In genomic region chr21:41441546-41441945, GRCh38 we compare ENCODE assay signal across 18 cellular contexts. TPM values are rescaled to one million over a fixed set of nuclear protein-coding genes. Genes with fewer than 3 reads are reported as not detected.
DNase-seq lines count a peak whose midpoint lies in the region; ATAC-seq, FAIRE-seq and TF ChIP-seq lines count a peak whose summit lies in the region.
"Had no signal": no experiment of that assay in that cellular context is flagged by ENCODE, and none has a peak within 500 bp of the region (broad histone marks: within the 10 kb centered on the region; RNA-seq: fewer than 3 reads in every experiment).

No MANE protein-coding gene starts in this region.

- no peak overlapping the region for H3K4me3 Mint-ChIP-seq in activated CD8-positive, alpha-beta T cell treated with anti-CD3 and anti-CD28 coated beads, Interleukin-2, amount 10 ng/mL, durations not matched to agents 7 days and 5 days
- H3K4me3 Mint-ChIP-seq in activated CD8-positive, alpha-beta T cell treated with anti-CD3 and anti-CD28 coated beads for 36 hours = no peak overlapping the region
- H3K4me3 Mint-ChIP-seq: CD4-positive, alpha-beta T cell had no signal

- in situ Hi-C loops in GM12878 (cut with MboI) = no loop called here

- TF ChIP-seq POLR2A in GM19099 (IDR thresholded peaks at IDR 0.05; ENCODE audit: extremely low read depth, insufficient read length, low read depth) (peak; percentile 14), GM12878 (IDR thresholded peaks at IDR 0.05; ENCODE audit: low read depth, low read length) (no peak; the same call in none of the 2 replicates), vagina (IDR thresholded peaks at IDR 0.05) (no peak)

- TF ChIP-seq EP300 in GM12878 (IDR thresholded peaks at IDR 0.05; ENCODE audit: borderline replicate concordance in 1 of 2, control insufficient read depth in 1 of 2, low read depth in 2 of 2, low read length in 2 of 2) = no peak

- H3K27ac Mint-ChIP-seq in activated CD8-positive, alpha-beta T cell treated with anti-CD3 and anti-CD28 coated beads, Interleukin-2, amount 10 ng/mL, durations not matched to agents 7 days and 5 days = peak overlapping the region; percentile 25
- H3K27ac Mint-ChIP-seq in activated CD8-positive, alpha-beta T cell treated with anti-CD3 and anti-CD28 coated beads for 36 hours = no peak overlapping the region
- H3K27ac Mint-ChIP-seq: CD4-positive, alpha-beta T cell had no signal

- POLR2A ChIA-PET in activated CD8-positive, alpha-beta T cell treated with anti-CD3 and anti-CD28 coated beads, Interleukin-2, amount 10 ng/mL, durations not matched to agents 7 days and 5 days (lab: Charles Lee) = interaction anchor here (0.7 to 1.4 kb wide), 2 partner anchors 13 to 266 kb away, joined by 3 to 4 read pairs; no protein-coding TSS in a partner anchor
- POLR2A ChIA-PET in activated CD8-positive, alpha-beta T cell treated with anti-CD3 and anti-CD28 coated beads for 36 hours (lab: Charles Lee) = interaction anchor here (0.6 kb wide), 1 partner anchor 134 kb away, joined by 3 read pairs; no protein-coding TSS in a partner anchor
- POLR2A ChIA-PET in GM12878 (lab: Charles Lee) = no interaction called here

- no TSS peak for BruUV-seq in GM12878 (replicated peaks; lab: Mats Ljungman, UMichigan)

- H3K4me3 ChIP-seq in GM12878 (no peak overlapping the region), kidney (ENCODE audit: low read length in 2 of 2) (no peak overlapping the region), vagina (no peak overlapping the region)
- H3K4me3 ChIP-seq: BLaER1 treated with 17β-estradiol and CSF1 and Interleukin-3, amounts not matched to agents 10 nM and 100 nM; K562 had no signal

- FAIRE-seq in GM12878 (lab: Jason Lieb, UNC) (peak; percentile 27), kidney (lab: Jason Lieb, UNC) (no peak)
- FAIRE-seq: G401.6, H54, K562 had no signal

- H3K4me1 ChIP-seq in GM12878 (ENCODE audit: control insufficient read depth, insufficient read depth, low read length) (no peaks in the 10 kb centered on the region; the same call in 1 of the 2 replicates), kidney (ENCODE audit: control insufficient read depth in 1 of 2, insufficient read depth in 1 of 2, low read depth in 1 of 2, low read length in 2 of 2) (no peaks in the 10 kb centered on the region), vagina (no peaks in the 10 kb centered on the region)

- no peak overlapping the region for H3K27ac ChIP-seq in GM12878 (ENCODE audit: control insufficient read depth, insufficient read depth)
- H3K27ac ChIP-seq in kidney (ENCODE audit: low read depth in 2 of 2, low read length in 2 of 2) = no peak overlapping the region
- H3K27ac ChIP-seq in vagina = no peak overlapping the region
- H3K27ac ChIP-seq: BLaER1 treated with 17β-estradiol and CSF1 and Interleukin-3, amounts not matched to agents 10 nM and 100 nM had no signal

- H3K36me3 Mint-ChIP-seq in activated CD8-positive, alpha-beta T cell treated with anti-CD3 and anti-CD28 coated beads, Interleukin-2, amount 10 ng/mL, durations not matched to agents 7 days and 5 days (ENCODE audit: low read depth) = peaks cover 94% of the 10 kb centered on the region
- H3K36me3 Mint-ChIP-seq in activated CD8-positive, alpha-beta T cell treated with anti-CD3 and anti-CD28 coated beads for 36 hours (ENCODE audit: low read depth) = peaks cover 23% of the 10 kb centered on the region

- no peak overlapping the region for H3K4me2 ChIP-seq in GM12878 (ENCODE audit: control insufficient read depth, insufficient read depth)
- H3K4me2 ChIP-seq: BLaER1 treated with 17β-estradiol and CSF1 and Interleukin-3, amounts not matched to agents 10 nM and 100 nM had no signal

- peaks cover 44% of the 10 kb centered on the region for H3K4me1 Mint-ChIP-seq in activated CD8-positive, alpha-beta T cell treated with anti-CD3 and anti-CD28 coated beads, Interleukin-2, amount 10 ng/mL, durations not matched to agents 7 days and 5 days (ENCODE audit: low read depth)
- no peaks in the 10 kb centered on the region for H3K4me1 Mint-ChIP-seq in activated CD8-positive, alpha-beta T cell treated with anti-CD3 and anti-CD28 coated beads for 36 hours (ENCODE audit: low read depth)

- TF ChIP-seq RAD21 in GM12878 (IDR thresholded peaks at IDR 0.05; ENCODE audit: insufficient read depth, low read depth, low read length) = no peak

- DNase-seq in activated CD8-positive, alpha-beta T cell treated with anti-CD3 and anti-CD28 coated beads, Interleukin-2, amount 10 ng/mL, durations not matched to agents 7 days and 5 days = no peak
- DNase-seq in activated CD8-positive, alpha-beta T cell treated with anti-CD3 and anti-CD28 coated beads for 36 hours = no peak
- DNase-seq in GM12878 (ENCODE audit: low read depth, low spot score) (no peak), kidney (no peak), vagina (ENCODE audit: extremely low spot score in 2 of 2) (no peak), DMS79 treated with DMSO at 0.1 percent for 48 hours (lab: John Stamatoyannopoulos, UW) (no peak)
- DNase-seq: ACHN, Calu3, DMS 273 treated with DMSO at 0.1 percent for 48 hours, DMS79, EL had no signal

- H3K27me3 Mint-ChIP-seq in activated CD8-positive, alpha-beta T cell treated with anti-CD3 and anti-CD28 coated beads, Interleukin-2, amount 10 ng/mL, durations not matched to agents 7 days and 5 days (ENCODE audit: low read depth) = no peaks in the 10 kb centered on the region
- no peaks in the 10 kb centered on the region for H3K27me3 Mint-ChIP-seq in activated CD8-positive, alpha-beta T cell treated with anti-CD3 and anti-CD28 coated beads for 36 hours
- H3K27me3 Mint-ChIP-seq: CD4-positive, alpha-beta T cell had no signal

- H3K36me3 ChIP-seq in GM12878 (ENCODE audit: control insufficient read depth in 2 of 2, insufficient read depth in 2 of 2, low read length in 1 of 2) (peaks cover 40 to 91% of the 10 kb centered on the region in 2 experiments), kidney (ENCODE audit: control insufficient read depth in 1 of 2, insufficient read depth in 2 of 2, low read length in 2 of 2) (peaks cover 11 to 25% of the 10 kb centered on the region in 2 donors), vagina (peaks cover 0 to 74% of the 10 kb centered on the region in 2 donors)

- H3K9ac ChIP-seq in GM12878 (ENCODE audit: control insufficient read depth, insufficient read depth, low read length) (no peak overlapping the region), kidney (ENCODE audit: low read length in 2 of 2) (no peak overlapping the region)
- H3K9ac ChIP-seq: BLaER1 treated with 17β-estradiol and CSF1 and Interleukin-3, amounts not matched to agents 10 nM and 100 nM had no signal

- H3K9me3 ChIP-seq in GM12878 (replicated peaks; ENCODE audit: control insufficient read depth, insufficient read depth, low read length) = no peaks in the 10 kb centered on the region
- H3K9me3 ChIP-seq in kidney (ENCODE audit: control insufficient read depth in 1 of 2, low read length in 2 of 2) = no peaks in the 10 kb centered on the region
- H3K9me3 ChIP-seq in vagina = no peaks in the 10 kb centered on the region

- H2AFZ ChIP-seq in GM12878 (ENCODE audit: control insufficient read depth, low read depth, low read length) = no peak overlapping the region

- no peaks in the 10 kb centered on the region for H3K27me3 ChIP-seq in GM12878 (replicated peaks in 1 of 2; ENCODE audit: control insufficient read depth in 2 of 2, insufficient read depth in 2 of 2, low read length in 1 of 2)
- no peaks in the 10 kb centered on the region for H3K27me3 ChIP-seq in vagina
- H3K27me3 ChIP-seq: BLaER1 treated with 17β-estradiol and CSF1 and Interleukin-3, amounts not matched to agents 10 nM and 100 nM had no signal

- TF ChIP-seq CTCF in activated CD8-positive, alpha-beta T cell treated with anti-CD3 and anti-CD28 coated beads for 36 hours (IDR thresholded peaks at IDR 0.05) = no peak
- no peak for TF ChIP-seq CTCF in GM12878 (IDR thresholded peaks at IDR 0.05 in 2 of 3, conservative IDR thresholded peaks at IDR 0.05 in 1 of 3; ENCODE audit: control insufficient read depth in 2 of 3, extremely low read depth in 1 of 3, insufficient read depth in 1 of 3, low read depth in 3 of 3, low read length in 3 of 3)
- no peak for TF ChIP-seq CTCF in kidney (IDR thresholded peaks at IDR 0.05; ENCODE audit: borderline replicate concordance, extremely low read depth, insufficient read depth)
- no peak for TF ChIP-seq CTCF in vagina (IDR thresholded peaks at IDR 0.05)

- H4K20me1 ChIP-seq in GM12878 (ENCODE audit: control insufficient read depth, insufficient read depth) = peaks cover 21% of the 10 kb centered on the region

- intact Hi-C loops in activated CD8-positive, alpha-beta T cell treated with anti-CD3 and anti-CD28 coated beads for 36 hours (cut with micrococcal nuclease) = no loop called here
- intact Hi-C loops in GM12878 (cut with micrococcal nuclease; ENCODE audit: unreplicated experiment) = no loop called here
- intact Hi-C loops in kidney (cut with DNase I) = no loop called here
- intact Hi-C loops in vagina (cut with DNase I) = no loop called here

- CTCF ChIA-PET in activated CD8-positive, alpha-beta T cell treated with anti-CD3 and anti-CD28 coated beads, Interleukin-2, amount 10 ng/mL, durations not matched to agents 7 days and 5 days (lab: Charles Lee) = no interaction called here
- CTCF ChIA-PET in activated CD8-positive, alpha-beta T cell treated with anti-CD3 and anti-CD28 coated beads for 36 hours (lab: Charles Lee) = no interaction called here
- CTCF ChIA-PET in GM12878 (lab: Yijun Ruan, JAX) = no interaction called here

- WGBS in GM12878 (ENCODE audit: insufficient coverage, insufficient replicate concordance, low lambda C conversion rate, missing lambda C conversion rate) = 99% methylated on average over 13 of the region's 14 CpGs

- no peak for ATAC-seq in activated CD8-positive, alpha-beta T cell treated with anti-CD3 and anti-CD28 coated beads, Interleukin-2, amount 10 ng/mL, durations not matched to agents 7 days and 5 days
- ATAC-seq in activated CD8-positive, alpha-beta T cell treated with anti-CD3 and anti-CD28 coated beads for 36 hours = no peak
- no peak for ATAC-seq in GM12878
- ATAC-seq: HCT116, K562 had no signal

- SMC1A ChIA-PET in GM12878 (lab: Charles Lee; ENCODE audit: uncharacterized antibody, unreplicated experiment) = no interaction called here

- no peaks in the 10 kb centered on the region for H3K9me3 Mint-ChIP-seq in activated CD8-positive, alpha-beta T cell treated with anti-CD3 and anti-CD28 coated beads, Interleukin-2, amount 10 ng/mL, durations not matched to agents 7 days and 5 days (ENCODE audit: insufficient read depth)
- no peaks in the 10 kb centered on the region for H3K9me3 Mint-ChIP-seq in activated CD8-positive, alpha-beta T cell treated with anti-CD3 and anti-CD28 coated beads for 36 hours
- H3K9me3 Mint-ChIP-seq: CD4-positive, alpha-beta T cell had no signal

- H3K79me2 ChIP-seq in GM12878 (ENCODE audit: control insufficient read depth, insufficient read depth, low read length) = peaks cover 4% of the 10 kb centered on the region

- RAD21 ChIA-PET in GM12878 (lab: Charles Lee; ENCODE audit: unreplicated experiment) = no interaction called here

RNA-seq across cellular contexts. Expression of gene MX1, which starts 15.5 kb away (rescaled TPM):
- total RNA-seq in activated CD8-positive, alpha-beta T cell treated with anti-CD3 and anti-CD28 coated beads, Interleukin-2, amount 10 ng/mL, durations not matched to agents 7 days and 5 days = 100 to 1,000 TPM; 563 to 584 TPM
- total RNA-seq in activated CD8-positive, alpha-beta T cell treated with anti-CD3 and anti-CD28 coated beads for 36 hours = 10 to 100 TPM; 39.4 to 40.0 TPM
- 488 and 545 TPM in 2 replicates for total RNA-seq in GM12878 (2013; cell fraction: nucleolus; rRNA removed)
- total RNA-seq in GM12878 (2014; rRNA removed) (385 and 432 TPM in 2 replicates), GM12878 (2014; rRNA removed; fragmentation: Illumina TruSeq; extraction: Trizol) (354 and 364 TPM in 2 replicates), GM12878 (2021) (380 and 405 TPM in 2 replicates), kidney (47.4 TPM), vagina (16.7 TPM)
- 255 TPM for polyA plus RNA-seq in GM12878 (2011; ENCODE audit: low read depth)
- polyA plus RNA-seq in GM12878 (2011; rRNA removed) (337 and 367 TPM in 2 replicates), GM12878 (2014; fragmentation: Illumina TruSeq; extraction: Trizol) (293 and 352 TPM in 2 replicates), GM12878 (2014; fragmentation: Nextera tagmentation; extraction: Ambion mirVana) (10 to 100 TPM; 75.9 to 90.9 TPM), GM12878 (2014; rRNA removed) (308 and 311 TPM in 2 replicates), GM12878 (2016; fragmentation: Nextera tagmentation; extraction: Ambion mirVana) (100 to 1,000 TPM; 242 to 247 TPM), kidney (ENCODE audit: insufficient read depth, low read depth, low replicate concordance) (22.9 TPM)
- polyA plus RNA-seq in GM12878 (2011; cell fraction: cytosol; rRNA removed) = 403 and 416 TPM in 2 replicates
- 596 and 625 TPM in 2 replicates for polyA plus RNA-seq in GM12878 (2011; cell fraction: nucleus; rRNA removed)
- polyA plus RNA-seq in GM12878 (2012) = 327 and 366 TPM in 2 replicates
- polyA minus RNA-seq in GM12878 (2011; rRNA and poly(A)+ RNA removed) = 680 and 808 TPM in 2 replicates
- 217 and 223 TPM in 2 replicates for polyA minus RNA-seq in GM12878 (2011; cell fraction: cytosol; rRNA and poly(A)+ RNA removed)
- polyA minus RNA-seq in GM12878 (2011; cell fraction: nucleus; rRNA and poly(A)+ RNA removed) = 429 and 648 TPM in 2 replicates
